In genomic region chr5:135373747-135374515, GRCh38 we compare ENCODE assay signal across 13 cellular contexts. TPM values are rescaled to one million over a fixed set of nuclear protein-coding genes. Genes with fewer than 3 reads are reported as not detected.
DNase-seq lines count a peak whose midpoint lies in the region; ATAC-seq and TF ChIP-seq lines count a peak whose summit lies in the region.
"Had no signal": no experiment of that assay in that cellular context is flagged by ENCODE, and none has a peak within 500 bp of the region (broad histone marks: within the 10 kb centered on the region; RNA-seq: fewer than 3 reads in every experiment).

No MANE protein-coding gene starts in this region.

- H3K27me3 ChIP-seq in gastroesophageal sphincter (no peaks in the 10 kb centered on the region), smooth muscle cell (ENCODE audit: low read depth) (no peaks in the 10 kb centered on the region)
- H3K27me3 ChIP-seq: vagina had no signal

- DNase-seq in activated T-cell treated with anti-CD3 and anti-CD28 coated beads, Interleukin-2, amount 50 U/mL, for 24 hours: no peak
- no peak for DNase-seq in activated T-cell treated with anti-CD3 and anti-CD28 coated beads for 4 hours
- no peak for DNase-seq in RWPE1 (ENCODE audit: low spot score)
- no peak for DNase-seq in smooth muscle cell (lab: John Stamatoyannopoulos, UW; ENCODE audit: unreplicated experiment)
- no peak for DNase-seq in NCI-H524 treated with DMSO at 0.1 percent for 48 hours (lab: John Stamatoyannopoulos, UW)
- DNase-seq: glutamatergic neuron, NCI-H2171 treated with DMSO at 0.1 percent for 48 hours, nucleus accumbens, OCI-M1 had no signal

- WGBS in gastroesophageal sphincter (ENCODE audit: low coverage in 1 of 2), 2 donors: 36 to 53% methylated on average over 3 to 4 of the region's 7 CpGs
- WGBS in smooth muscle cell (ENCODE audit: low lambda C conversion rate): 80% methylated on average over 7 of the region's 7 CpGs

- H2AFZ ChIP-seq in smooth muscle cell (ENCODE audit: low read depth): no peak overlapping the region

- no peak overlapping the region for H3K4me2 ChIP-seq in smooth muscle cell

- TF ChIP-seq EP300 in gastroesophageal sphincter (IDR thresholded peaks at IDR 0.05): no peak

- H3K4me3 ChIP-seq in gastroesophageal sphincter (no peak overlapping the region), smooth muscle cell (no peak overlapping the region)
- H3K4me3 ChIP-seq: vagina had no signal

- peaks cover 98% of the 10 kb centered on the region for H3K36me3 Mint-ChIP-seq in activated T-cell treated with anti-CD3 and anti-CD28 coated beads, Interleukin-2, amount 50 U/mL, for 24 hours (ENCODE audit: low read depth)

- POLR2A ChIA-PET in RWPE1 (lab: Yijun Ruan, JAX; ENCODE audit: low non-redundant PET): interaction anchor here (0.5 kb wide), 1 partner anchor 22 kb away, joined by 4 read pairs; no protein-coding TSS in a partner anchor

- 0 out of 2 replicates have a peak overlapping the region, but pooled peaks have one; percentile 6 for H3K27ac ChIP-seq in RWPE1
- peak overlapping the region; percentile 14 to 52 (median 50) for H3K27ac ChIP-seq in gastroesophageal sphincter
- peak overlapping the region; percentile 89 for H3K27ac ChIP-seq in smooth muscle cell (ENCODE audit: low read depth)
- H3K27ac ChIP-seq: vagina had no signal

- H3K4me1 ChIP-seq in gastroesophageal sphincter (peaks cover 6 to 81% (median 35%) of the 10 kb centered on the region in 3 donors), smooth muscle cell (ENCODE audit: low read depth) (peaks cover 6% of the 10 kb centered on the region)

- H3K27ac Mint-ChIP-seq in activated T-cell treated with anti-CD3 and anti-CD28 coated beads, Interleukin-2, amount 50 U/mL, for 24 hours: peak overlapping the region; percentile 24

- peaks cover 5% of the 10 kb centered on the region for H3F3A ChIP-seq in smooth muscle cell (ENCODE audit: low read depth)

- H3K36me3 ChIP-seq in gastroesophageal sphincter (peaks cover 0 to 59% of the 10 kb centered on the region in 2 donors), smooth muscle cell (ENCODE audit: low read depth) (peaks cover 13% of the 10 kb centered on the region)

- H3K27me3 Mint-ChIP-seq in activated T-cell treated with anti-CD3 and anti-CD28 coated beads, Interleukin-2, amount 50 U/mL, for 24 hours: no peaks in the 10 kb centered on the region

- H3K9me3 ChIP-seq in gastroesophageal sphincter (no peaks in the 10 kb centered on the region), smooth muscle cell (replicated peaks; ENCODE audit: low read depth) (no peaks in the 10 kb centered on the region)
- H3K9me3 ChIP-seq: vagina had no signal

- CTCF ChIA-PET in RWPE1 (lab: Yijun Ruan, JAX): no interaction called here

- ATAC-seq in gastroesophageal sphincter (peak; percentile 62), HG03196 (IDR thresholded peaks at IDR 0.05; ENCODE audit: unreplicated experiment) (no peak), HG03439 (IDR thresholded peaks at IDR 0.05; ENCODE audit: unreplicated experiment) (no peak)

- H3K4me3 Mint-ChIP-seq in activated T-cell treated with anti-CD3 and anti-CD28 coated beads, Interleukin-2, amount 50 U/mL, for 24 hours: no peak overlapping the region

- H3K9ac ChIP-seq in smooth muscle cell (ENCODE audit: low read depth): no peak overlapping the region

- H3K79me2 ChIP-seq in smooth muscle cell (ENCODE audit: low read depth): peaks cover 94% of the 10 kb centered on the region

- no peaks in the 10 kb centered on the region for H3K9me3 Mint-ChIP-seq in activated T-cell treated with anti-CD3 and anti-CD28 coated beads, Interleukin-2, amount 50 U/mL, for 24 hours

- TF ChIP-seq CTCF in RWPE1 (conservative IDR thresholded peaks at IDR 0.05; ENCODE audit: low read depth) (no peak), gastroesophageal sphincter (IDR thresholded peaks at IDR 0.05) (no peak), smooth muscle cell (IDR thresholded peaks at IDR 0.05; ENCODE audit: borderline replicate concordance, insufficient read depth, poor library complexity, severe bottlenecking) (no peak)

- H3K4me1 Mint-ChIP-seq in activated T-cell treated with anti-CD3 and anti-CD28 coated beads, Interleukin-2, amount 50 U/mL, for 24 hours (ENCODE audit: low read depth): peaks cover 64% of the 10 kb centered on the region

- peaks cover 93% of the 10 kb centered on the region for H4K20me1 ChIP-seq in smooth muscle cell (ENCODE audit: low read depth)

- no peak for TF ChIP-seq POLR2A in gastroesophageal sphincter (IDR thresholded peaks at IDR 0.05)

RNA-seq across cellular contexts. Expression of gene MACROH2A1, which starts 25.1 kb away (rescaled TPM):
- 100 to 1,000 TPM; 163 to 180 (median 177) TPM for total RNA-seq in gastroesophageal sphincter
- total RNA-seq in smooth muscle cell: 349 and 371 TPM in 2 replicates
- 272 and 309 TPM in 2 replicates for polyA plus RNA-seq in smooth muscle cell

Comparison
In these comparisons a context has a peak if more than half of its experiments do, and no peak if none do; other contexts are left out.
1. H3K27ac ChIP-seq: peak in every context shown above with its lines; median percentile 89 in smooth muscle cell; 50 in gastroesophageal sphincter; 6 in RWPE1.